ENCODE assay signal across 13 cellular contexts in genomic region chr2:215506604-215506990, GRCh38.
"Had no signal": no experiment of that assay in that cellular context is flagged by ENCODE, and none has a peak within 500 bp of the region (broad histone marks: within the 10 kb centered on the region; RNA-seq: fewer than 3 reads in every experiment).

No MANE protein-coding gene starts in this region.

- H3K36me3 ChIP-seq: ovary, tibial nerve, uterus had no signal

- DNase-seq: activated CD4-positive, alpha-beta T cell treated with anti-CD3 and anti-CD28 coated beads, Interleukin-2, amount 50 U/mL, for 1 hour; activated CD4-positive, CD25-positive, alpha-beta regulatory T cell; activated naive CD4-positive, alpha-beta T cell treated with Interleukin-2 at 50 U/mL for 16 hours; caudate nucleus; effector CD8-positive, alpha-beta T cell; foreskin melanocyte; kidney glomerular epithelial cell; ovary; stimulated activated CD4-positive, alpha-beta T cell treated with anti-CD3 and anti-CD28 coated beads, Interleukin-2, amount 100 ng/mL, for 48 hours; uterus had no signal

- H3K27me3 ChIP-seq: ovary, tibial nerve, uterus had no signal

- ATAC-seq: stimulated activated memory B cell treated with anti-CD40 and anti-IgM and Interleukin-4, amounts not matched to agents 10 μg/mL and 1 μg/mL and 100 μg/mL, for 72 hours had no signal

- H3K4me1 ChIP-seq: uterus had no signal

- H3K9me3 ChIP-seq: ovary, tibial nerve, uterus had no signal

- H3K4me3 ChIP-seq: coronary artery, ovary, tibial nerve, uterus had no signal

- H3K27ac ChIP-seq: ovary, tibial nerve, uterus had no signal
